Comparison of ENCODE assay signal across 8 cellular contexts in the genomic region with DNA sequence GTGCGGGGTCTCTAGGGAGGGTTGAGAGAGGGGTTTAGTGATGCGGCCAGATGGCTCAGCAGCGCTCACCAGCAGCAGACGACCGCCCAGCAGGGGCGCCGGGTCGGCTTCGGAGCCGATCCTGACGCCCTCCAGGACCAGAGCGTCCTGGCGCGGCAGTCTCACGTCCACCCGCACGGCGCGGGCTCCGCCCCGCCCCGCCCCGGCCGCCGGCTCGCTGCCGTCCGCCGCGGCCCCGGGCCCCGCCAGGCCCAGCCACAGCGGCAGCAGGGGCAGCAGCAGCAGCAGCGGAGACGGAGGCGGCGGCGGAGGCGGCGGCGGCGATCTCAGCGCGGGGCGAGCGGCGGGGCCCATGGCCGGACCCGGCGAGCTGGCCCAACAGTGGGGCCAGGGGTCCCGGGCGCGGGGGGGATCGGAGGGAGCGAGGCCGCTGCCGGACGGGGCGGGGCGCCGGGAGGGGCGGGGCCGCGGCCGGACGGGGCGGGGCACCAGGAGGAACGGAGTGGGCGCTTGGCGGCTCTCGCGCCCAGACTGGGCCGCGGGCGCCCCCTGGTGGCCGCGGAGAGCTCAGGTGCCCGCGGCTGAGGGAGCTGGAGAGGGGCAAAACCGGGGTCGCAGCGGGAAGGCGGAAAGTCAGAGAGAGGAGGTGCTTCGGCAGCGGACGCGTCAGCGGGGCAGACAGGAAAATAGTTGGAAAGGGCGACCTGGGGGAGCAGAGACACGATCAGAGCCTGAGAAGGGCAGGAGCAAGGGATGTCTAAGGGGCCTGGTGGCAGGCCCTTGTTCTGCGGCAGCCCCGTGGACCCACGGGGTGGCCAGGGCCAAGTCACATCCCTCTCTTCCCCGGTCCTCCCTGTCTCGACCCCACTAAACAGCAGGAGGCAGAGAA. TPM values are rescaled to one million over a fixed set of nuclear protein-coding genes. Genes with fewer than 3 reads are reported as not detected.
DNase-seq lines count a peak whose midpoint lies in the region; ATAC-seq and TF ChIP-seq lines count a peak whose summit lies in the region.

Gene RNF215 (minus strand): TSS at position 452 of the 889 bp plus-strand sequence. CDS start 98 bp downstream, at position 354.

- intact Hi-C loops in cardiac septum (cut with DNase I) = loop anchor here (1.0 to 5.0 kb wide), 5 partner anchors 31 to 280 kb away; partner anchors contain the start of genes SF3A1 and TBC1D10A
- intact Hi-C loops in posterior cingulate gyrus (cut with DNase I) = loop anchor here (1.0 to 5.0 kb wide), 3 partner anchors 100 to 280 kb away; no protein-coding TSS in a partner anchor

- peak within 1 kb of the TSS; percentile 83 for H3K4me3 ChIP-seq in adipocyte (ENCODE audit: low read length)

- H3K9ac ChIP-seq in adipocyte (ENCODE audit: low read length) = peak within 1 kb of the TSS; percentile 92

- peaks cover 12% of the 10 kb centered on the region for H3K4me1 ChIP-seq in adipocyte (ENCODE audit: control insufficient read depth, insufficient read depth, low read length)

- H3K36me3 ChIP-seq in adipocyte (ENCODE audit: control insufficient read depth, insufficient read depth, low read length, severe bottlenecking) = peaks cover 13% of the 10 kb centered on the region

- peak; percentile 70 for ATAC-seq in GM21825 (IDR thresholded peaks at IDR 0.05; ENCODE audit: unreplicated experiment)

- H3K27me3 Mint-ChIP-seq in type B pancreatic cell = no peaks in the 10 kb centered on the region

- H3K4me3 Mint-ChIP-seq in type B pancreatic cell = peak within 1 kb of the TSS; percentile 86

- peak; percentile 98 for TF ChIP-seq CTCF in type B pancreatic cell (conservative IDR thresholded peaks at IDR 0.05)

- H3K27ac Mint-ChIP-seq in type B pancreatic cell = peak within 1 kb of the TSS; percentile 89

- no peaks in the 10 kb centered on the region for H3K9me3 Mint-ChIP-seq in type B pancreatic cell

- H3K9me3 ChIP-seq in adipocyte (ENCODE audit: control insufficient read depth, low read length) = peaks cover 5% of the 10 kb centered on the region

- H3K36me3 Mint-ChIP-seq in type B pancreatic cell = no peaks in the 10 kb centered on the region

- DNase-seq in EL (peak; percentile 79), LoVo (ENCODE audit: low spot score) (peak; percentile 86), SW480 (ENCODE audit: low spot score) (peak; percentile 62), adipocyte (ENCODE audit: low read depth) (peak; percentile 93), cardiac septum (ENCODE audit: low spot score) (peak; percentile 94), posterior cingulate gyrus (peak; percentile 71 to 97 (median 82)), type B pancreatic cell (ENCODE audit: extremely low spot score, unreplicated experiment) (peak; percentile 96)

- H3K27me3 ChIP-seq in adipocyte (replicated peaks; ENCODE audit: control insufficient read depth, insufficient read depth, low read length) = no peaks in the 10 kb centered on the region

- peaks cover 5% of the 10 kb centered on the region for H3K4me1 Mint-ChIP-seq in type B pancreatic cell (ENCODE audit: unreplicated experiment)

RNA-seq across cellular contexts. Expression of gene RNF215, which starts in this region (rescaled TPM):
- total RNA-seq in cardiac septum (10.5 TPM), type B pancreatic cell (ENCODE audit: low replicate concordance) (16.9 and 29.2 TPM in 2 replicates)

Comparison
In these comparisons a context has a peak if more than half of its experiments do, and no peak if none do; other contexts are left out.
1. Peak in every context shown above with its lines: DNase-seq, ATAC-seq and H3K4me3 ChIP-seq.